In genomic region chr5:1174122-1174936, GRCh38 we compare ENCODE assay signal across 8 cellular contexts. TPM values are rescaled to one million over a fixed set of nuclear protein-coding genes. Genes with fewer than 3 reads are reported as not detected.
A peak's percentile ranks its signal among the peaks of the same experiment; 100 is the strongest.
DNase-seq lines count a peak whose midpoint lies in the region; ATAC-seq and TF ChIP-seq lines count a peak whose summit lies in the region.

No MANE protein-coding gene starts in this region.

- peak; percentile 90 for DNase-seq in 8988T
- DNase-seq in GM13976 (ENCODE audit: low spot score) = peak; percentile 71
- peak; percentile 24 for DNase-seq in NCI-H526 treated with DMSO at 0.1 percent for 48 hours (lab: John Stamatoyannopoulos, UW)
- peak; percentile 55 for DNase-seq in activated T-cell treated with anti-CD3 and anti-CD28 coated beads, Interleukin-2, amount 50 U/mL, for 1 hour
- peak; percentile 63 to 84 for DNase-seq in foreskin fibroblast
- DNase-seq in omental fat pad (ENCODE audit: low spot score) = peak; percentile 41

- H3K4me3 ChIP-seq in foreskin fibroblast (ENCODE audit: low read depth in 1 of 2, low read length in 2 of 2) = no peak overlapping the region

- TF ChIP-seq CTCF in GM13976 (IDR thresholded peaks at IDR 0.05; ENCODE audit: borderline replicate concordance, control extremely low read depth, extremely low read depth, insufficient read depth, missing control alignments) = peak; percentile 72
- TF ChIP-seq CTCF in foreskin fibroblast (IDR thresholded peaks at IDR 0.05; ENCODE audit: low read depth, low read length) = peak; percentile 72
- TF ChIP-seq CTCF in omental fat pad (IDR thresholded peaks at IDR 0.05) = peak in 1 of 3 donors; percentile 24

- in situ Hi-C loops in GM13976 (cut with MboI; ENCODE audit: low sequenced_read_pairs, unreplicated experiment) = loop anchor here (10.0 kb wide), 1 partner anchor 470 kb away; no protein-coding TSS in a partner anchor

- ATAC-seq in omental fat pad (ENCODE audit: low FRiP score) (peak; percentile 71), HG02840 (IDR thresholded peaks at IDR 0.05; ENCODE audit: low FRiP score, unreplicated experiment) (no peak), GM21526 (IDR thresholded peaks at IDR 0.05; ENCODE audit: low FRiP score, unreplicated experiment) (no peak)

RNA-seq across cellular contexts. Expression of gene SLC6A19, which starts 27.1 kb away (rescaled TPM):
- total RNA-seq in omental fat pad = not detected

RNA-seq across cellular contexts. Expression of gene SLC6A18, which starts 50.9 kb away (rescaled TPM):
- not detected for total RNA-seq in omental fat pad

Comparison
In these comparisons a context has a peak if more than half of its experiments do, and no peak if none do; other contexts are left out.
1. DNase-seq: peak in every context shown above with its lines; median percentile 90 in 8988T; 74 in foreskin fibroblast; 71 in GM13976; 55 in activated T-cell treated with anti-CD3 and anti-CD28 coated beads, Interleukin-2, amount 50 U/mL, for 1 hour; 41 in omental fat pad; 24 in NCI-H526 treated with DMSO at 0.1 percent for 48 hours.